ENCODE assay signal across 8 cellular contexts in the genomic region with DNA sequence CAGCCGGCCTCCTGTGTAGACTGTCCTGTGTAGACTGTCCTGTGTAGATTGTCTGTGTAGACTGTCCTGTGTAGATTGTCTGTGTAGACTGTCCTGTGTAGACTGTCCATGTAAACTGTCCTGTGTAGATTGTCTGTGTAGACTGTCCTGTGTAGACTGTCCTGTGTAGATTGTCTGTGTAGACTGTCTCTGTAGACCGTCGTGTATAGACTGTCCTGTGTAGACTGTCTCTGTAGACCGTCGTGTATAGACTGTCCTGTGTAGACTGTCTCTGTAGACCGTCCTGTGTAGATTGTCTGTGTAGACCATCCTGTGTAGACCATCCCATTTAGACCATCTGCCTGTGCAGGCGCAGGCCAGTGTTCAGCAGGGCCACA. TPM values are rescaled to one million over a fixed set of nuclear protein-coding genes. Genes with fewer than 3 reads are reported as not detected.
DNase-seq lines count a peak whose midpoint lies in the region; ATAC-seq, FAIRE-seq and TF ChIP-seq lines count a peak whose summit lies in the region.
"Not testable (repeated sequence)": the region's sequence is repeated elsewhere in the genome, so short reads cannot be mapped to it uniquely, and the experiment has no call there.

No MANE protein-coding gene starts in this region.

- H3K27ac Mint-ChIP-seq in T-helper 17 cell, result peak overlapping the region; percentile 90
- peak overlapping the region; percentile 67 for H3K27ac Mint-ChIP-seq in activated T-helper 1 cell treated with anti-CD3 and anti-CD28 coated beads, Interleukin-12 subunit alpha, Interleukin-12 subunit beta, Interleukin-2, Interleukin-4 antibody, amounts not matched to agents 30 ng/mL and 10 ng/mL and 1 ng/mL, durations not matched to agents 14 hours and 24 hours and 36 hours
- peak overlapping the region in 5 of 6 donors; percentile 12 to 71 (median 37) for H3K27ac Mint-ChIP-seq in immature natural killer cell

- intact Hi-C loops in activated T-helper 1 cell treated with anti-CD3 and anti-CD28 coated beads, Interleukin-12 subunit alpha, Interleukin-12 subunit beta, Interleukin-2, Interleukin-4 antibody, amounts not matched to agents 30 ng/mL and 10 ng/mL and 1 ng/mL, durations not matched to agents 14 hours and 24 hours and 36 hours (cut with micrococcal nuclease); GM12878 (cut with micrococcal nuclease; ENCODE audit: unreplicated experiment): not testable (repeated sequence)

- not testable (repeated sequence) for DNase-seq in HTR-8/SVneo (ENCODE audit: insufficient read length, low spot score); T-helper 17 cell; activated T-helper 1 cell treated with anti-CD3 and anti-CD28 coated beads, Interleukin-12 subunit alpha, Interleukin-12 subunit beta, Interleukin-2, Interleukin-4 antibody, amounts not matched to agents 30 ng/mL and 10 ng/mL and 1 ng/mL, durations not matched to agents 14 hours and 24 hours and 36 hours (ENCODE audit: low spot score); GM12878 (ENCODE audit: low read depth, low spot score); immature natural killer cell; trophoblast cell

- in situ Hi-C loops in GM12878 (cut with MboI), result not testable (repeated sequence)

- peak overlapping the region; percentile 52 for H4K12ac ChIP-seq in trophoblast cell (ENCODE audit: low read depth, low read length)

- ATAC-seq in T-helper 17 cell, result not testable (repeated sequence)
- ATAC-seq in GM12878, result peak; percentile 18

- peak overlapping the region; percentile 16 for H3K14ac ChIP-seq in trophoblast cell (ENCODE audit: low read length)

- H4K91ac ChIP-seq in trophoblast cell (ENCODE audit: low read depth, low read length), result not testable (repeated sequence)

- not testable (repeated sequence) for TF ChIP-seq RAD21 in GM12878 (IDR thresholded peaks at IDR 0.05; ENCODE audit: insufficient read depth, low read depth, low read length)

- H3K4me3 Mint-ChIP-seq in T-helper 17 cell, result peak overlapping the region; percentile 64
- not testable (repeated sequence) for H3K4me3 Mint-ChIP-seq in activated T-helper 1 cell treated with anti-CD3 and anti-CD28 coated beads, Interleukin-12 subunit alpha, Interleukin-12 subunit beta, Interleukin-2, Interleukin-4 antibody, amounts not matched to agents 30 ng/mL and 10 ng/mL and 1 ng/mL, durations not matched to agents 14 hours and 24 hours and 36 hours; immature natural killer cell

- CTCF ChIA-PET in GM12878 (lab: Yijun Ruan, JAX), result interaction anchor here (0.6 to 11.4 kb wide), 5 partner anchors 21 to 498 kb away, joined by 4 to 240 read pairs (median 18); partner anchors contain the start of gene PTPN1

- not testable (repeated sequence) for BruUV-seq in GM12878 (replicated peaks; lab: Mats Ljungman, UMichigan)

- H3K9me3 ChIP-seq in BLaER1; T-helper 17 cell (ENCODE audit: control insufficient read depth, low read length, poor library complexity, severe bottlenecking); GM12878 (replicated peaks; ENCODE audit: control insufficient read depth, insufficient read depth, low read length); trophoblast cell (ENCODE audit: insufficient read depth, low read depth, low read length); thymus (ENCODE audit: control insufficient read depth): not testable (repeated sequence)

- not testable (repeated sequence) for H3K9me3 Mint-ChIP-seq in activated T-helper 1 cell treated with anti-CD3 and anti-CD28 coated beads, Interleukin-12 subunit alpha, Interleukin-12 subunit beta, Interleukin-2, Interleukin-4 antibody, amounts not matched to agents 30 ng/mL and 10 ng/mL and 1 ng/mL, durations not matched to agents 14 hours and 24 hours and 36 hours; immature natural killer cell

- peak; percentile 99 for FAIRE-seq in HTR-8/SVneo (lab: Jason Lieb, UNC)
- FAIRE-seq in GM12878 (lab: Jason Lieb, UNC), result peak; percentile 83

- H2BK5ac ChIP-seq in trophoblast cell (ENCODE audit: low read depth, low read length, poor library complexity), result not testable (repeated sequence)

- H3K23ac ChIP-seq in trophoblast cell (ENCODE audit: low read length), result not testable (repeated sequence)

- H3K4me1 Mint-ChIP-seq in T-helper 17 cell, result peaks cover 49% of the 10 kb centered on the region
- peaks cover 76% of the 10 kb centered on the region for H3K4me1 Mint-ChIP-seq in activated T-helper 1 cell treated with anti-CD3 and anti-CD28 coated beads, Interleukin-12 subunit alpha, Interleukin-12 subunit beta, Interleukin-2, Interleukin-4 antibody, amounts not matched to agents 30 ng/mL and 10 ng/mL and 1 ng/mL, durations not matched to agents 14 hours and 24 hours and 36 hours (ENCODE audit: low read depth)
- H3K4me1 Mint-ChIP-seq in immature natural killer cell, result peaks cover 50 to 61% of the 10 kb centered on the region in 2 donors

- H3K4ac ChIP-seq in trophoblast cell (ENCODE audit: low read depth, low read length), result not testable (repeated sequence)

- not testable (repeated sequence) for TF ChIP-seq CTCF in GM12878 (IDR thresholded peaks at IDR 0.05 in 2 of 3, conservative IDR thresholded peaks at IDR 0.05 in 1 of 3; ENCODE audit: control insufficient read depth in 2 of 3, extremely low read depth in 1 of 3, insufficient read depth in 1 of 3, low read depth in 3 of 3, low read length in 3 of 3)

- H3K27me3 Mint-ChIP-seq in T-helper 17 cell; activated T-helper 1 cell treated with anti-CD3 and anti-CD28 coated beads, Interleukin-12 subunit alpha, Interleukin-12 subunit beta, Interleukin-2, Interleukin-4 antibody, amounts not matched to agents 30 ng/mL and 10 ng/mL and 1 ng/mL, durations not matched to agents 14 hours and 24 hours and 36 hours (ENCODE audit: insufficient read depth); immature natural killer cell (ENCODE audit: low read depth in 3 of 3): not testable (repeated sequence)

- H3K4me1 ChIP-seq in BLaER1 (peaks cover 52% of the 10 kb centered on the region), GM12878 (ENCODE audit: control insufficient read depth, insufficient read depth, low read length) (peaks cover 25% of the 10 kb centered on the region)
- H3K4me1 ChIP-seq in trophoblast cell (ENCODE audit: control insufficient read depth in 1 of 2, insufficient read depth in 2 of 2, low read length in 2 of 2); thymus (ENCODE audit: control insufficient read depth, insufficient read depth, low read length): not testable (repeated sequence)

- peaks cover 29% of the 10 kb centered on the region for H3K79me2 ChIP-seq in GM12878 (ENCODE audit: control insufficient read depth, insufficient read depth, low read length)
- H3K79me2 ChIP-seq in trophoblast cell (ENCODE audit: control insufficient read depth, insufficient read depth, low read length, poor library complexity), result not testable (repeated sequence)

- not testable (repeated sequence) for H2AFZ ChIP-seq in GM12878 (ENCODE audit: control insufficient read depth, low read depth, low read length); trophoblast cell (ENCODE audit: insufficient read depth, low read length, poor library complexity)

- not testable (repeated sequence) for H4K8ac ChIP-seq in trophoblast cell (ENCODE audit: low read depth, low read length)

- not testable (repeated sequence) for TF ChIP-seq POLR2A in GM12878 (IDR thresholded peaks at IDR 0.05; ENCODE audit: low read depth, low read length)

- H3K9ac ChIP-seq in BLaER1 (peak overlapping the region; percentile 54; the same call in 1 of the 2 replicates), GM12878 (ENCODE audit: control insufficient read depth, insufficient read depth, low read length) (0 out of 2 replicates have a peak overlapping the region, but pooled peaks have one; percentile 24)
- not testable (repeated sequence) for H3K9ac ChIP-seq in trophoblast cell (ENCODE audit: low read length)

- not testable (repeated sequence) for H3K27me3 ChIP-seq in BLaER1; GM12878 (replicated peaks in 1 of 2; ENCODE audit: control insufficient read depth in 2 of 2, insufficient read depth in 2 of 2, low read length in 1 of 2); trophoblast cell (ENCODE audit: insufficient read depth, low read length); thymus (ENCODE audit: control insufficient read depth, insufficient read depth)

- H4K20me1 ChIP-seq in BLaER1, result peaks cover 68% of the 10 kb centered on the region
- not testable (repeated sequence) for H4K20me1 ChIP-seq in GM12878 (ENCODE audit: control insufficient read depth, insufficient read depth)

- peak overlapping the region; percentile 9 for H3K18ac ChIP-seq in trophoblast cell (ENCODE audit: low read length)

- SMC1A ChIA-PET in GM12878 (lab: Charles Lee; ENCODE audit: uncharacterized antibody, unreplicated experiment), result interaction anchor here (73.1 kb wide), 1 partner anchor 61 kb away, joined by 2799 read pairs; the partner anchor contains the start of gene PTPN1

- peak overlapping the region; percentile 66 for H3K27ac ChIP-seq in BLaER1
- peak overlapping the region; percentile 83 for H3K27ac ChIP-seq in GM12878 (ENCODE audit: control insufficient read depth, insufficient read depth)
- H3K27ac ChIP-seq in trophoblast cell (ENCODE audit: low read depth, low read length), result peak overlapping the region; percentile 0
- H3K27ac ChIP-seq in thymus (ENCODE audit: low read depth), result peak overlapping the region; percentile 22

- POLR2A ChIA-PET in GM12878 (lab: Charles Lee), result interaction anchor here (1.2 to 2.6 kb wide), 3 partner anchors 51 to 65 kb away, joined by 3 to 25 read pairs (median 5); partner anchors contain the start of gene PTPN1

- not testable (repeated sequence) for H2BK12ac ChIP-seq in trophoblast cell (ENCODE audit: low read length)

- H3K36me3 Mint-ChIP-seq in T-helper 17 cell (ENCODE audit: low read depth), result peaks cover 12% of the 10 kb centered on the region
- peaks cover 73% of the 10 kb centered on the region for H3K36me3 Mint-ChIP-seq in activated T-helper 1 cell treated with anti-CD3 and anti-CD28 coated beads, Interleukin-12 subunit alpha, Interleukin-12 subunit beta, Interleukin-2, Interleukin-4 antibody, amounts not matched to agents 30 ng/mL and 10 ng/mL and 1 ng/mL, durations not matched to agents 14 hours and 24 hours and 36 hours (ENCODE audit: low read depth)
- H3K36me3 Mint-ChIP-seq in immature natural killer cell, result peaks cover 2 to 36% (median 18%) of the 10 kb centered on the region in 3 donors

- peak overlapping the region; percentile 56 for H3K4me2 ChIP-seq in BLaER1
- peak overlapping the region; percentile 69 for H3K4me2 ChIP-seq in GM12878 (ENCODE audit: control insufficient read depth, insufficient read depth)
- H3K4me2 ChIP-seq in trophoblast cell (ENCODE audit: low read length), result not testable (repeated sequence)

- H3K79me1 ChIP-seq in trophoblast cell (ENCODE audit: low read length), result not testable (repeated sequence)

- 98% methylated on average over 7 of the region's 7 CpGs for WGBS in GM12878 (ENCODE audit: insufficient coverage, insufficient replicate concordance, low lambda C conversion rate, missing lambda C conversion rate)
- WGBS in trophoblast cell (ENCODE audit: extremely low coverage, insufficient coverage, insufficient read length), result no CpG with 5 or more reads among the region's 7 CpGs
- 99% methylated on average over 7 of the region's 7 CpGs for WGBS in thymus

- H3K36me3 ChIP-seq in BLaER1, result peaks cover 79% of the 10 kb centered on the region
- peaks cover 24 to 53% of the 10 kb centered on the region in 2 experiments for H3K36me3 ChIP-seq in GM12878 (ENCODE audit: control insufficient read depth in 2 of 2, insufficient read depth in 2 of 2, low read length in 1 of 2)
- peaks cover 18 to 28% of the 10 kb centered on the region in 2 experiments for H3K36me3 ChIP-seq in trophoblast cell (ENCODE audit: control insufficient read depth in 1 of 2, insufficient read depth in 2 of 2, low read length in 2 of 2)
- H3K36me3 ChIP-seq in thymus (ENCODE audit: control insufficient read depth, insufficient read depth), result peaks cover 55% of the 10 kb centered on the region

- peak overlapping the region; percentile 10 for H2BK120ac ChIP-seq in trophoblast cell (ENCODE audit: insufficient read depth, low read length, poor library complexity)

- RAD21 ChIA-PET in GM12878 (lab: Charles Lee; ENCODE audit: unreplicated experiment), result interaction anchor here (0.6 to 5.5 kb wide), 7 partner anchors 40 to 91 kb away, joined by 3 to 54 read pairs (median 9); partner anchors contain the start of gene PTPN1

- H2AK5ac ChIP-seq in trophoblast cell (ENCODE audit: low read length), result peak overlapping the region; percentile 34

- TF ChIP-seq EP300 in GM12878 (IDR thresholded peaks at IDR 0.05; ENCODE audit: borderline replicate concordance in 1 of 2, control insufficient read depth in 1 of 2, low read depth in 2 of 2, low read length in 2 of 2), result not testable (repeated sequence)

- H3K4me3 ChIP-seq in BLaER1; GM12878; trophoblast cell (ENCODE audit: low read depth, low read length); thymus (ENCODE audit: low read length): not testable (repeated sequence)

RNA-seq across cellular contexts. Expression of gene PTPN1, which starts 59.3 kb away (rescaled TPM):
- total RNA-seq in T-helper 17 cell, result 10 to 100 TPM; 65.5 to 67.7 TPM
- total RNA-seq in activated T-helper 1 cell treated with anti-CD3 and anti-CD28 coated beads, Interleukin-12 subunit alpha, Interleukin-12 subunit beta, Interleukin-2, Interleukin-4 antibody, amounts not matched to agents 30 ng/mL and 10 ng/mL and 1 ng/mL, durations not matched to agents 14 hours and 24 hours and 36 hours, result 60.0 and 60.5 TPM in 2 replicates
- 69.6 and 70.9 TPM in 2 replicates for total RNA-seq in GM12878 (2013; cell fraction: nucleolus; rRNA removed)
- total RNA-seq in GM12878 (2014; rRNA removed), result 61.1 and 66.4 TPM in 2 replicates
- 45.9 and 47.0 TPM in 2 replicates for total RNA-seq in GM12878 (2014; rRNA removed; fragmentation: Illumina TruSeq; extraction: Trizol)
- total RNA-seq in GM12878 (2021), result 72.8 and 74.7 TPM in 2 replicates
- 32.2 TPM for polyA plus RNA-seq in GM12878 (2011; ENCODE audit: low read depth)
- polyA plus RNA-seq in GM12878 (2011; rRNA removed), result 33.1 and 40.4 TPM in 2 replicates
- 37.7 and 41.0 TPM in 2 replicates for polyA plus RNA-seq in GM12878 (2011; cell fraction: cytosol; rRNA removed)
- polyA plus RNA-seq in GM12878 (2011; cell fraction: nucleus; rRNA removed), result 52.3 and 57.0 TPM in 2 replicates
- 49.6 and 58.1 TPM in 2 replicates for polyA plus RNA-seq in GM12878 (2012)
- polyA plus RNA-seq in GM12878 (2014; fragmentation: Illumina TruSeq; extraction: Trizol), result 66.7 and 72.2 TPM in 2 replicates
- 10 to 100 TPM; 15.9 to 20.2 TPM for polyA plus RNA-seq in GM12878 (2014; fragmentation: Nextera tagmentation; extraction: Ambion mirVana)
- 57.6 and 57.8 TPM in 2 replicates for polyA plus RNA-seq in GM12878 (2014; rRNA removed)
- polyA plus RNA-seq in GM12878 (2016; fragmentation: Nextera tagmentation; extraction: Ambion mirVana), result 10 to 100 TPM; 37.7 to 40.8 TPM
- 29.8 and 31.8 TPM in 2 replicates for polyA minus RNA-seq in GM12878 (2011; rRNA and poly(A)+ RNA removed)
- 12.2 and 13.9 TPM in 2 replicates for polyA minus RNA-seq in GM12878 (2011; cell fraction: cytosol; rRNA and poly(A)+ RNA removed)
- 10.9 and 16.2 TPM in 2 replicates for polyA minus RNA-seq in GM12878 (2011; cell fraction: nucleus; rRNA and poly(A)+ RNA removed)
- 10 to 100 TPM; 18.4 to 38.3 (median 19.4) TPM for polyA plus RNA-seq in immature natural killer cell
- 27.0 and 27.9 TPM in 2 replicates for polyA plus RNA-seq in trophoblast cell (2013)
- polyA plus RNA-seq in thymus, result 56.1 TPM

Comparison
In these comparisons a context has a peak if more than half of its experiments do, and no peak if none do; other contexts are left out.
1. H3K27ac ChIP-seq: peak in every context shown above with its lines; median percentile 83 in GM12878; 66 in BLaER1; 22 in thymus; 0 in trophoblast cell.
2. H3K27ac Mint-ChIP-seq: peak in every context shown above with its lines; median percentile 90 in T-helper 17 cell; 67 in activated T-helper 1 cell treated with anti-CD3 and anti-CD28 coated beads, Interleukin-12 subunit alpha, Interleukin-12 subunit beta, Interleukin-2, Interleukin-4 antibody, amounts not matched to agents 30 ng/mL and 10 ng/mL and 1 ng/mL, durations not matched to agents 14 hours and 24 hours and 36 hours; 37 in immature natural killer cell.